18 cellular contexts compared by ENCODE assay signal in genomic region chr15:36469567-36469966, GRCh38.
DNase-seq lines count a peak whose midpoint lies in the region; ATAC-seq, FAIRE-seq and TF ChIP-seq lines count a peak whose summit lies in the region.
"Had no signal": no experiment of that assay in that cellular context is flagged by ENCODE, and none has a peak within 500 bp of the region (broad histone marks: within the 10 kb centered on the region; RNA-seq: fewer than 3 reads in every experiment).

No MANE protein-coding gene starts in this region.

- H2AFZ ChIP-seq in IMR-90 (replicated peaks; ENCODE audit: low read length, poor library complexity), result no peak overlapping the region

- H2AK9ac ChIP-seq in IMR-90 (replicated peaks; ENCODE audit: low read depth, low read length, poor library complexity), result no peak overlapping the region

- no peaks in the 10 kb centered on the region for H3K36me3 Mint-ChIP-seq in brain
- no peaks in the 10 kb centered on the region for H3K36me3 Mint-ChIP-seq in progenitor cell of endocrine pancreas (ENCODE audit: insufficient read depth)
- H3K36me3 Mint-ChIP-seq: CD8-positive, alpha-beta memory T cell; naive thymus-derived CD8-positive, alpha-beta T cell had no signal

- DNase-seq in AG04449 (ENCODE audit: low read depth, low spot score) (peak; percentile 10), IMR-90 (peak; percentile 73), progenitor cell of endocrine pancreas (ENCODE audit: low spot score, unreplicated experiment) (no peak)
- no peak for DNase-seq in activated CD4-positive, CD25-positive, alpha-beta regulatory T cell treated with anti-CD3 and anti-CD28 coated beads, Interleukin-2, amount 50 U/mL, for 72 hours
- DNase-seq: activated gamma-delta T cell treated with Interleukin-2 at 50 U/mL for 16 hours; CD8-positive, alpha-beta memory T cell; MM.1S; naive thymus-derived CD8-positive, alpha-beta T cell; NCI-H1694 treated with DMSO at 0.1 percent for 48 hours; NCI-H446 treated with DMSO at 0.1 percent for 48 hours; retina; SHP77 treated with DMSO at 0.1 percent for 48 hours; stomach had no signal

- peak overlapping the region; percentile 40; the same call in 1 of the 2 replicates for H3K23ac ChIP-seq in IMR-90 (ENCODE audit: low read depth, low read length)

- peak overlapping the region; percentile 96 for H2BK120ac ChIP-seq in IMR-90 (ENCODE audit: low read depth, low read length)

- H3K9me3 ChIP-seq in IMR-90 (ENCODE audit: control insufficient read depth, insufficient read depth, low read length), result no peaks in the 10 kb centered on the region
- H3K9me3 ChIP-seq: A549, stomach had no signal

- in situ Hi-C loops in IMR-90 (cut with MboI; ENCODE audit: low sequenced_read_pairs), result loop anchor here (5.0 kb wide), 1 partner anchor 37 kb away; no protein-coding TSS in a partner anchor

- H2BK20ac ChIP-seq in IMR-90 (ENCODE audit: low read depth, low read length), result peak overlapping the region; percentile 86

- POLR2A ChIA-PET in AG04449 (lab: Yijun Ruan, JAX) (interaction anchor here (1.6 kb wide), 1 partner anchor 41 kb away, joined by 8 read pairs; no protein-coding TSS in a partner anchor), IMR-90 (lab: Charles Lee; ENCODE audit: unreplicated experiment) (interaction anchor here (0.8 kb wide), 1 partner anchor 43 kb away, joined by 3 read pairs; no protein-coding TSS in a partner anchor)

- peak overlapping the region; percentile 91 for H2BK5ac ChIP-seq in IMR-90 (ENCODE audit: low read depth, low read length, poor library complexity, severe bottlenecking)

- intact Hi-C loops in IMR-90 (cut with micrococcal nuclease), result no loop called here

- H4K8ac ChIP-seq in IMR-90 (ENCODE audit: low read depth in 2 of 2, low read length in 2 of 2), result peak overlapping the region; percentile 48 to 76; a peak in 3 of 4 replicates

- H4K91ac ChIP-seq in IMR-90 (ENCODE audit: insufficient read depth, low read depth, low read length), result 0 out of 2 replicates have a peak overlapping the region, but pooled peaks have one; percentile 15

- peak overlapping the region in 2 of 5 experiments; percentile 6 to 56 for H3K4me3 Mint-ChIP-seq in brain
- no peak overlapping the region for H3K4me3 Mint-ChIP-seq in progenitor cell of endocrine pancreas (ENCODE audit: low read depth)
- H3K4me3 Mint-ChIP-seq: CD8-positive, alpha-beta memory T cell; naive thymus-derived CD8-positive, alpha-beta T cell had no signal

- H3K4me1 Mint-ChIP-seq in brain, result peaks cover 18% of the 10 kb centered on the region
- H3K4me1 Mint-ChIP-seq in progenitor cell of endocrine pancreas (ENCODE audit: low read depth), result no peaks in the 10 kb centered on the region
- H3K4me1 Mint-ChIP-seq: CD8-positive, alpha-beta memory T cell; naive thymus-derived CD8-positive, alpha-beta T cell had no signal

- peak; percentile 55 for ATAC-seq in IMR-90 (ENCODE audit: low read depth)
- ATAC-seq in GM19023 (IDR thresholded peaks at IDR 0.05; ENCODE audit: unreplicated experiment), result no peak
- ATAC-seq in GM19452 (IDR thresholded peaks at IDR 0.05; ENCODE audit: unreplicated experiment), result no peak
- ATAC-seq: A549; naive thymus-derived CD8-positive, alpha-beta T cell had no signal

- H4K5ac ChIP-seq in IMR-90 (ENCODE audit: low read depth, low read length), result peak overlapping the region; percentile 45; the same call in 1 of the 2 replicates

- H3K4me1 ChIP-seq in IMR-90 (ENCODE audit: control insufficient read depth, insufficient read depth, low read length), result peaks cover 2% of the 10 kb centered on the region; the same call in 1 of the 2 replicates
- H3K4me1 ChIP-seq: A549 had no signal

- TF ChIP-seq RAD21 in IMR-90 (IDR thresholded peaks at IDR 0.05; ENCODE audit: low read length), result no peak

- no peaks in the 10 kb centered on the region for H3K36me3 ChIP-seq in IMR-90 (ENCODE audit: control insufficient read depth, insufficient read depth, low read length)
- H3K36me3 ChIP-seq: stomach had no signal

- H3K4ac ChIP-seq in IMR-90 (ENCODE audit: low read depth, low read length), result peak overlapping the region; percentile 92; the same call in 1 of the 2 replicates

- no peak overlapping the region for H2AK5ac ChIP-seq in IMR-90 (ENCODE audit: low read depth, low read length)

- peak overlapping the region; percentile 67 for H3K18ac ChIP-seq in IMR-90 (ENCODE audit: low read depth, low read length)

- no peak for TF ChIP-seq CTCF in AG04449 (IDR thresholded peaks at IDR 0.05; ENCODE audit: insufficient read depth, low read length, missing control alignments)
- no peak for TF ChIP-seq CTCF in IMR-90 (conservative IDR thresholded peaks at IDR 0.05; ENCODE audit: low read depth, low read length)
- no peak for TF ChIP-seq CTCF in brain (conservative IDR thresholded peaks at IDR 0.05)
- TF ChIP-seq CTCF in progenitor cell of endocrine pancreas (IDR thresholded peaks at IDR 0.05; ENCODE audit: unreplicated experiment), result no peak

- CTCF ChIA-PET in AG04449 (lab: Yijun Ruan, JAX) (interaction anchor here (1.4 kb wide), 2 partner anchors 11 to 31 kb away, joined by 3 to 4 read pairs; no protein-coding TSS in a partner anchor), IMR-90 (lab: Yijun Ruan, JAX) (no interaction called here)

- dilution Hi-C loops in IMR-90 (cut with HindIII; ENCODE audit: low sequenced_read_pairs, unreplicated experiment), result no loop called here

- H3K9me3 Mint-ChIP-seq in brain (peaks cover 2 to 10% (median 8%) of the 10 kb centered on the region in 5 experiments), progenitor cell of endocrine pancreas (ENCODE audit: low read depth) (peaks cover 3% of the 10 kb centered on the region)

- H3K4me3 ChIP-seq in AG04449 (ENCODE audit: low read depth, low read length) (no peak overlapping the region), IMR-90 (ENCODE audit: insufficient read depth, low read depth, low read length) (no peak overlapping the region)
- H3K4me3 ChIP-seq: A549, stomach had no signal

- no TSS peak for BruUV-seq in IMR-90 (replicated peaks; lab: Mats Ljungman, UMichigan)

- peak overlapping the region; percentile 55; the same call in 1 of the 2 replicates for H3K27ac ChIP-seq in IMR-90 (ENCODE audit: insufficient read depth, low read length)
- H3K27ac ChIP-seq: A549, stomach had no signal

- H3K4me2 ChIP-seq in IMR-90 (ENCODE audit: low read depth, low read length), result peak overlapping the region; percentile 39; the same call in 1 of the 2 replicates
- H3K4me2 ChIP-seq: A549 had no signal

- H3K27ac Mint-ChIP-seq in brain, result peak overlapping the region in 4 of 5 experiments; percentile 26 to 68 (median 46)
- no peak overlapping the region for H3K27ac Mint-ChIP-seq in progenitor cell of endocrine pancreas
- H3K27ac Mint-ChIP-seq: CD8-positive, alpha-beta memory T cell; naive thymus-derived CD8-positive, alpha-beta T cell had no signal

- no peaks in the 10 kb centered on the region; a peak in 1 of 4 replicates for H3K79me1 ChIP-seq in IMR-90 (ENCODE audit: low read depth in 1 of 2, low read length in 2 of 2)

- H3K9ac ChIP-seq in IMR-90 (ENCODE audit: low read depth, low read length), result peak overlapping the region; percentile 50; the same call in 1 of the 2 replicates

- peak overlapping the region; percentile 64 for H2BK15ac ChIP-seq in IMR-90 (ENCODE audit: low read depth, low read length)

- peak overlapping the region; percentile 80 for H3K14ac ChIP-seq in IMR-90 (replicated peaks; ENCODE audit: low read depth, low read length)

- peak; percentile 38 for FAIRE-seq in islet of Langerhans (lab: Jason Lieb, UNC)
- FAIRE-seq: A549 had no signal

- TF ChIP-seq POLR2A in IMR-90 (IDR thresholded peaks at IDR 0.05; ENCODE audit: low read depth, low read length), result no peak

- WGBS in IMR-90 (ENCODE audit: extremely low coverage in 2 of 2, insufficient read length in 1 of 2), 2 experiments, result no CpG with 5 or more reads among the region's 4 CpGs

- no peaks in the 10 kb centered on the region for H3K9me1 ChIP-seq in IMR-90 (ENCODE audit: insufficient read depth, low read length)

- no peaks in the 10 kb centered on the region for H3K27me3 ChIP-seq in IMR-90 (ENCODE audit: control insufficient read depth, insufficient read depth, low read length)
- H3K27me3 ChIP-seq: stomach had no signal

- no peaks in the 10 kb centered on the region for H3K27me3 Mint-ChIP-seq in brain
- H3K27me3 Mint-ChIP-seq in progenitor cell of endocrine pancreas, result no peaks in the 10 kb centered on the region
- H3K27me3 Mint-ChIP-seq: CD8-positive, alpha-beta memory T cell had no signal

- no peaks in the 10 kb centered on the region for H4K20me1 ChIP-seq in IMR-90 (ENCODE audit: insufficient read depth, low read length)

- peak overlapping the region; percentile 76 for H3K56ac ChIP-seq in IMR-90 (ENCODE audit: extremely low read depth, insufficient read depth, low read length)

TF ChIP-seq in IMR-90, 13 proteins besides CTCF, POLR2A, EP300 and RAD21:
- TF ChIP-seq USF2 (IDR thresholded peaks at IDR 0.05; ENCODE audit: low read depth, low read length), result no peak
- TF ChIP-seq MAZ (IDR thresholded peaks at IDR 0.05; ENCODE audit: borderline replicate concordance, low read depth, low read length), result no peak
- no peak for TF ChIP-seq RFX5 (IDR thresholded peaks at IDR 0.05; ENCODE audit: low read depth, low read length)
- TF ChIP-seq NFE2L2 (IDR thresholded peaks at IDR 0.05; ENCODE audit: low read depth, low read length), result no peak
- TF ChIP-seq FOS (IDR thresholded peaks at IDR 0.05; ENCODE audit: low read depth, low read length), result no peak
- TF ChIP-seq BHLHE40 (IDR thresholded peaks at IDR 0.05; ENCODE audit: low read depth, low read length), result no peak
- no peak for TF ChIP-seq MXI1 (IDR thresholded peaks at IDR 0.05; ENCODE audit: borderline replicate concordance, low read depth, low read length)
- TF ChIP-seq CEBPB (IDR thresholded peaks at IDR 0.05; ENCODE audit: low read depth, low read length), result no peak
- no peak for TF ChIP-seq SMC3 (IDR thresholded peaks at IDR 0.05; ENCODE audit: low read depth, low read length)
- TF ChIP-seq MAFK (IDR thresholded peaks at IDR 0.05; ENCODE audit: low read depth, low read length), result no peak
- TF ChIP-seq CHD1 (IDR thresholded peaks at IDR 0.05; ENCODE audit: low read depth, low read length), result no peak
- TF ChIP-seq RCOR1 (IDR thresholded peaks at IDR 0.05; ENCODE audit: insufficient replicate concordance, low read length), result no peak
TF ChIP-seq in IMR-90: peak in this region for 0.

Comparison
In these comparisons a context has a peak if more than half of its experiments do, and no peak if none do; other contexts are left out.
1. DNase-seq: peak in AG04449 (single experiment) and IMR-90 (single experiment); none in progenitor cell of endocrine pancreas (single experiment) and activated CD4-positive, CD25-positive, alpha-beta regulatory T cell treated with anti-CD3 and anti-CD28 coated beads, Interleukin-2, amount 50 U/mL, for 72 hours (single experiment).